ENCODE assay signal across 25 cellular contexts in the genomic region with DNA sequence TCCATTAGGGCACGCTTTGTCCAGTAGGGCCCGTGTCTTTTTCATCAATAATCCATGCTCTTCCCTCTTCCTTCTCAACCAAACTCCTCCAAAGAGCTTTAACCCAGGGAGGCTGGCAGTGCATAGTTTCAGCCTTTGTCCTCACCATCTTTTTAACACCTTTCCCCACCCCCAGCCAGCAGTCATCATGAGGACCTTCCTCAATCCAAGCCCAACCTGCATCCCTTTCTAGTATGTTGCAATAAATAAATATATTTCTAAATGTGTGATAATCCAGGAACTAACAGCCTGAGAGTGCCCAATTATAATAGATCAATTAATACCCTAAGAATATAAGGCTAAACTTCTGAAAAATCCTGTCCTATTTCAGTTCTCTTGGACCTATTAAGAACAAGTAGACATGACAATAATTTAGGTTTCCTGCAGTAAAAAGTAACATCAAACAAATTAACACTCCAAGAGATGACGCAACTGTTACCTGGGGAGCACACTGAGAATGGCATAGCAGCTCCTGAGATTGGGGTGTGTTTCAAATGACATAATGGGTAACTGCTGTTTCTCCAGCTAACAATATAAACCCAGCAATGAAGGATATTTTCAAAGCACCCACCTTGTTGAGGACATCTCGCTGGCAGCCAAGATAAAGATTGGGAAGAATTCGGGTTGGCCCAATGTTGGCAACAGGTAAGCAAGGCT.
DNase-seq lines count a peak whose midpoint lies in the region; ATAC-seq and TF ChIP-seq lines count a peak whose summit lies in the region.
"Had no signal": no experiment of that assay in that cellular context is flagged by ENCODE, and none has a peak within 500 bp of the region (broad histone marks: within the 10 kb centered on the region; RNA-seq: fewer than 3 reads in every experiment).

No MANE protein-coding gene starts in this region.

- H2BK120ac ChIP-seq in mesendoderm (ENCODE audit: low read depth, low read length), result no peak overlapping the region

- no peak overlapping the region for H2BK5ac ChIP-seq in mesendoderm (ENCODE audit: low read length)

- peaks cover under 1% of the 10 kb centered on the region for H3K79me2 ChIP-seq in mesendoderm (ENCODE audit: control insufficient read depth, insufficient read depth, low read length)

- no peak overlapping the region for H3K4ac ChIP-seq in mesendoderm (ENCODE audit: low read depth, low read length)

- WGBS in HUES64, result 91% methylated on average over 5 of the region's 5 CpGs
- WGBS in mesendoderm (ENCODE audit: extremely low coverage, insufficient coverage, low lambda C conversion rate), result no CpG with 5 or more reads among the region's 5 CpGs

- no peaks in the 10 kb centered on the region for H3K9me3 Mint-ChIP-seq in activated T-cell treated with anti-CD3 and anti-CD28 coated beads, Interleukin-2, amount 50 U/mL, for 24 hours
- H3K9me3 Mint-ChIP-seq in progenitor cell of endocrine pancreas (ENCODE audit: low read depth), result no peaks in the 10 kb centered on the region
- H3K9me3 Mint-ChIP-seq: activated B cell treated with CpG ODN at 0.5 μM for 24 hours, mesothelial cell of epicardium, nephron had no signal

- H3K9ac ChIP-seq in HUES64 (ENCODE audit: low read depth, low read length), result 0 out of 2 replicates have a peak overlapping the region, but pooled peaks have one; percentile 6
- no peak overlapping the region for H3K9ac ChIP-seq in mesendoderm (ENCODE audit: low read length)
- H3K9ac ChIP-seq: KMS-11, SK-N-SH had no signal

- intact Hi-C loops in dorsolateral prefrontal cortex (cut with DNase I), result loop anchor here in 1 of 2 donors (10.0 kb wide), 1 partner anchor 115 kb away; a partner anchor contains a TSS

- no peak overlapping the region for H2BK15ac ChIP-seq in mesendoderm (replicated peaks; ENCODE audit: low read depth)

- H3K27me3 ChIP-seq in HUES64 (ENCODE audit: insufficient read depth, low read length) (no peaks in the 10 kb centered on the region), dorsolateral prefrontal cortex (no peaks in the 10 kb centered on the region), mesendoderm (ENCODE audit: insufficient read depth, low read length, poor library complexity) (no peaks in the 10 kb centered on the region)
- H3K27me3 ChIP-seq: BE2C, colonic mucosa, pancreas had no signal

- H3K4me1 ChIP-seq in HUES64 (ENCODE audit: insufficient read depth, low read length) (peaks cover 38% of the 10 kb centered on the region), mesendoderm (ENCODE audit: control insufficient read depth, low read depth, low read length) (peaks cover 3% of the 10 kb centered on the region)
- H3K4me1 ChIP-seq: colonic mucosa had no signal

- no peak overlapping the region for H3K4me3 Mint-ChIP-seq in activated T-cell treated with anti-CD3 and anti-CD28 coated beads, Interleukin-2, amount 50 U/mL, for 24 hours
- H3K4me3 Mint-ChIP-seq in progenitor cell of endocrine pancreas (ENCODE audit: low read depth), result no peak overlapping the region
- H3K4me3 Mint-ChIP-seq: activated B cell treated with CpG ODN at 0.5 μM for 24 hours, mesothelial cell of epicardium, nephron had no signal

- no peaks in the 10 kb centered on the region for H3K27me3 Mint-ChIP-seq in activated T-cell treated with anti-CD3 and anti-CD28 coated beads, Interleukin-2, amount 50 U/mL, for 24 hours
- no peaks in the 10 kb centered on the region for H3K27me3 Mint-ChIP-seq in progenitor cell of endocrine pancreas
- H3K27me3 Mint-ChIP-seq: activated B cell treated with CpG ODN at 0.5 μM for 24 hours had no signal

- DNase-seq in activated T-cell treated with anti-CD3 and anti-CD28 coated beads, Interleukin-2, amount 50 U/mL, for 24 hours, result no peak
- DNase-seq in activated T-cell treated with anti-CD3 and anti-CD28 coated beads for 4 hours (no peak), dorsolateral prefrontal cortex (no peak), mesendoderm (peak; percentile 54), progenitor cell of endocrine pancreas (ENCODE audit: low spot score, unreplicated experiment) (no peak)
- DNase-seq: activated B cell treated with CpG ODN at 0.5 μM for 24 hours; BE2C; colonic mucosa; MV-4-11; NCI-H1694 treated with DMSO at 0.1 percent for 48 hours; NCI-H226; NCI-H774; pancreas; right cardiac atrium; SK-N-SH; stimulated activated CD4-positive, alpha-beta T cell treated with anti-CD3 and anti-CD28 coated beads, Interleukin-12 subunit alpha, Interleukin-12 subunit beta, amount 100 ng/mL, for 4 hours; T1000 had no signal

- no peak overlapping the region for H2AK5ac ChIP-seq in mesendoderm (ENCODE audit: low read length)

- peaks cover 80% of the 10 kb centered on the region for H3K4me1 Mint-ChIP-seq in activated T-cell treated with anti-CD3 and anti-CD28 coated beads, Interleukin-2, amount 50 U/mL, for 24 hours (ENCODE audit: low read depth)
- H3K4me1 Mint-ChIP-seq in progenitor cell of endocrine pancreas (ENCODE audit: low read depth), result peaks cover 1% of the 10 kb centered on the region

- H4K8ac ChIP-seq in mesendoderm (ENCODE audit: low read depth, low read length), result no peak overlapping the region

- H3K27ac Mint-ChIP-seq in activated T-cell treated with anti-CD3 and anti-CD28 coated beads, Interleukin-2, amount 50 U/mL, for 24 hours, result peak overlapping the region; percentile 81
- no peak overlapping the region for H3K27ac Mint-ChIP-seq in progenitor cell of endocrine pancreas
- H3K27ac Mint-ChIP-seq: activated B cell treated with CpG ODN at 0.5 μM for 24 hours, mesothelial cell of epicardium, nephron had no signal

- H3K36me3 ChIP-seq in HUES64 (ENCODE audit: insufficient read depth, low read length), result no peaks in the 10 kb centered on the region; the same call in 1 of the 2 replicates
- H3K36me3 ChIP-seq in mesendoderm (ENCODE audit: control insufficient read depth, insufficient read depth, low read length), result no peaks in the 10 kb centered on the region
- H3K36me3 ChIP-seq: BE2C, colonic mucosa, pancreas had no signal

- H3K27ac ChIP-seq in HUES64 (ENCODE audit: low read depth, low read length), result no peak overlapping the region
- H3K27ac ChIP-seq in dorsolateral prefrontal cortex, result peak overlapping the region in 38 of 59 donors; percentile 1 to 95 (median 54)
- H3K27ac ChIP-seq in mesendoderm (ENCODE audit: low read depth, low read length), result no peak overlapping the region
- H3K27ac ChIP-seq: colonic mucosa, KMS-11, pancreas, RWPE1 had no signal

- H3K79me1 ChIP-seq in mesendoderm (ENCODE audit: low read length), result peaks cover 3% of the 10 kb centered on the region

- H3K4me2 ChIP-seq in mesendoderm (ENCODE audit: low read length), result no peak overlapping the region
- H3K4me2 ChIP-seq: KMS-11, SK-N-SH had no signal

- no peak overlapping the region for H4K5ac ChIP-seq in mesendoderm (ENCODE audit: low read length)

- H3K9me3 ChIP-seq in HUES64 (ENCODE audit: insufficient read depth, low read depth, low read length), result no peaks in the 10 kb centered on the region
- H3K9me3 ChIP-seq: BE2C, colonic mucosa, pancreas, SK-N-SH had no signal

- no peak overlapping the region for H3K23ac ChIP-seq in mesendoderm (ENCODE audit: low read length)

- no peak overlapping the region for H3K18ac ChIP-seq in mesendoderm (ENCODE audit: low read length)

- TF ChIP-seq CTCF in dorsolateral prefrontal cortex (IDR thresholded peaks at IDR 0.05 in 54 of 56, conservative IDR thresholded peaks at IDR 0.05 in 2 of 56; ENCODE audit: low read depth in 1 of 56, partially characterized antibody in 56 of 56), result no peak
- no peak for TF ChIP-seq CTCF in progenitor cell of endocrine pancreas (IDR thresholded peaks at IDR 0.05; ENCODE audit: unreplicated experiment)

- peaks cover 56% of the 10 kb centered on the region for H3K36me3 Mint-ChIP-seq in activated T-cell treated with anti-CD3 and anti-CD28 coated beads, Interleukin-2, amount 50 U/mL, for 24 hours (ENCODE audit: low read depth)
- peaks cover 16% of the 10 kb centered on the region for H3K36me3 Mint-ChIP-seq in progenitor cell of endocrine pancreas (ENCODE audit: insufficient read depth)

- no peak overlapping the region for H3K56ac ChIP-seq in mesendoderm (ENCODE audit: low read length)

- no peak for ATAC-seq in HG02885 (IDR thresholded peaks at IDR 0.05; ENCODE audit: poor library complexity, unreplicated experiment)
- ATAC-seq in GM18502 (IDR thresholded peaks at IDR 0.05; ENCODE audit: poor library complexity, unreplicated experiment), result no peak
- ATAC-seq: HCT116, right cardiac atrium had no signal

- H3K4me3 ChIP-seq in HUES64 (ENCODE audit: low read length) (no peak overlapping the region), dorsolateral prefrontal cortex (peak overlapping the region in 1 of 59 donors; percentile 5), mesendoderm (ENCODE audit: low read length) (no peak overlapping the region)
- H3K4me3 ChIP-seq: colonic mucosa, pancreas had no signal

Comparison
In these comparisons a context has a peak if more than half of its experiments do, and no peak if none do; other contexts are left out.
1. H3K27ac ChIP-seq: peak in dorsolateral prefrontal cortex (38 of 59); none in HUES64 (single experiment) and mesendoderm (single experiment).